In genomic region chr11:120239713-120240640, GRCh38 we compare ENCODE assay signal across 10 cellular contexts. TPM values are rescaled to one million over a fixed set of nuclear protein-coding genes. Genes with fewer than 3 reads are reported as not detected.
DNase-seq lines count a peak whose midpoint lies in the region; ATAC-seq, FAIRE-seq and TF ChIP-seq lines count a peak whose summit lies in the region.
"Had no signal": no experiment of that assay in that cellular context is flagged by ENCODE, and none has a peak within 500 bp of the region (broad histone marks: within the 10 kb centered on the region; RNA-seq: fewer than 3 reads in every experiment).

Gene POU2F3, plus strand, starts transcription at chr11:120240140. Its CDS starts 204 bp downstream, at chr11:120240344.

- H3K27ac ChIP-seq in A549 (no peak within 1 kb of the TSS), K562 (ENCODE audit: extremely low read depth, low read depth, low read length) (no peak within 1 kb of the TSS), caudate nucleus (ENCODE audit: low read depth, low read length) (no peak within 1 kb of the TSS)

- WGBS in A549 (ENCODE audit: missing lambda C conversion rate), result 22% methylated on average over 20 of the region's 66 CpGs
- WGBS in K562 (ENCODE audit: insufficient coverage, low coverage, missing lambda C conversion rate), result 30% methylated on average over 28 of the region's 66 CpGs

- CTCF ChIA-PET in A549 (lab: Yijun Ruan, JAX), result interaction anchor here (19.9 kb wide), 1 partner anchor 63 kb away, joined by 407 read pairs; no protein-coding TSS in a partner anchor
- CTCF ChIA-PET in K562 (lab: Yijun Ruan, JAX; ENCODE audit: low intra/inter-chr PET ratio), result interaction anchor here (0.6 to 1.1 kb wide), 2 partner anchors 62 to 1042 kb away, joined by 4 read pairs; no protein-coding TSS in a partner anchor

- H3K4me2 ChIP-seq in A549 (peak within 1 kb of the TSS; percentile 23; the same call in 1 of the 3 replicates), K562 (ENCODE audit: insufficient read depth, low read length) (no peak within 1 kb of the TSS)

- H4K20me1 ChIP-seq in K562 (replicated peaks; ENCODE audit: control insufficient read depth, insufficient read depth, low read length), result peaks cover 18% of the 10 kb centered on the region

- DNase-seq in A549 (ENCODE audit: low read depth in 1 of 2, low spot score in 1 of 2) (no peak), K562 (ENCODE audit: extremely low read depth in 1 of 4, low spot score in 3 of 4) (peak; percentile 21 to 62 (median 49)), left kidney (ENCODE audit: low read depth, low spot score) (peak; percentile 63), caudate nucleus (lab: John Stamatoyannopoulos, UW) (no peak), glomerular visceral epithelial cell (ENCODE audit: extremely low spot score) (no peak)
- no peak for DNase-seq in activated CD4-positive, alpha-beta T cell treated with anti-CD3 and anti-CD28 coated beads for 1 hour
- DNase-seq: NCI-H226 had no signal

- peaks cover 2% of the 10 kb centered on the region for H3K9me1 ChIP-seq in K562 (ENCODE audit: control insufficient read depth, insufficient read depth, low read length)

- H2AFZ ChIP-seq in K562 (ENCODE audit: low read depth, low read length), result no peak within 1 kb of the TSS

- H3K9ac ChIP-seq in K562 (ENCODE audit: insufficient read depth in 1 of 2, low read depth in 2 of 2, low read length in 2 of 2), result no peak within 1 kb of the TSS

- in situ Hi-C loops in K562 (cut with MboI), result loop anchor here (5.0 kb wide), 1 partner anchor 67 kb away; no protein-coding TSS in a partner anchor

- ATAC-seq in A549, result no peak
- peak; percentile 56; the same call in 2 of the 3 replicates for ATAC-seq in K562
- ATAC-seq in GM19397 (IDR thresholded peaks at IDR 0.05; ENCODE audit: unreplicated experiment), result no peak
- ATAC-seq: naive thymus-derived CD8-positive, alpha-beta T cell had no signal

- FAIRE-seq in A549 (lab: Jason Lieb, UNC) (no peak), K562 (lab: Jason Lieb, UNC) (no peak)

- intact Hi-C loops in K562 (cut with micrococcal nuclease), result no loop called here

- TF ChIP-seq CTCF in A549 (IDR thresholded peaks at IDR 0.05) (no peak), GM12875 (IDR thresholded peaks at IDR 0.05; ENCODE audit: borderline replicate concordance, insufficient read depth, low read depth, low read length) (peak; percentile 16; the same call in 1 of the 2 replicates), K562 (IDR thresholded peaks at IDR 0.05 in 2 of 3, conservative IDR thresholded peaks at IDR 0.05 in 1 of 3; ENCODE audit: insufficient read depth in 2 of 3, low read depth in 1 of 3, low read length in 3 of 3) (peak; percentile 30 to 63 (median 42); a peak in 4 of 6 replicates)

- no TSS peak for BruUV-seq in K562 (replicated peaks; lab: Mats Ljungman, UMichigan)

- H3K4me1 ChIP-seq in A549 (no peaks in the 10 kb centered on the region), K562 (replicated peaks in 1 of 2; ENCODE audit: control insufficient read depth in 2 of 2, insufficient read depth in 2 of 2, low read length in 2 of 2) (0 out of 5 replicates have a peak, but pooled peaks cover 0 to 3% of the 10 kb centered on the region in 2 experiments)

- no peaks in the 10 kb centered on the region for H3K79me2 ChIP-seq in K562 (ENCODE audit: control insufficient read depth, insufficient read depth, low read length)

- POLR2A ChIA-PET in A549 (lab: Yijun Ruan, JAX), result no interaction called here
- POLR2A ChIA-PET in K562 (lab: Yijun Ruan, JAX), result interaction anchor here (0.8 kb wide), 2 partner anchors 32 to 69 kb away, joined by 3 to 4 read pairs; no protein-coding TSS in a partner anchor

- TF ChIP-seq POLR2A in A549 (IDR thresholded peaks at IDR 0.05; ENCODE audit: low read length) (no peak), K562 (conservative IDR thresholded peaks at IDR 0.05) (no peak)

- TF ChIP-seq EP300 in A549 (IDR thresholded peaks at IDR 0.05), result no peak
- no peak for TF ChIP-seq EP300 in K562 (IDR thresholded peaks at IDR 0.05; ENCODE audit: low read length)

- TF ChIP-seq RAD21 in A549 (conservative IDR thresholded peaks at IDR 0.05 in 1 of 2, IDR thresholded peaks at IDR 0.05 in 1 of 2) (no peak), K562 (CRISPR knock-in tag; conservative IDR thresholded peaks at IDR 0.05 in 1 of 2, IDR thresholded peaks at IDR 0.05 in 1 of 2) (peak in 1 of 2 experiments; percentile 34; a peak in 1 of 4 replicates)

- H3K4me3 ChIP-seq in A549 (no peak within 1 kb of the TSS), GM12875 (ENCODE audit: low read depth, low read length) (no peak within 1 kb of the TSS), K562 (no peak within 1 kb of the TSS)

- peaks cover 21 to 54% of the 10 kb centered on the region in 2 experiments; a peak in 3 of 5 replicates for H3K27me3 ChIP-seq in K562 (ENCODE audit: control insufficient read depth in 2 of 2, insufficient read depth in 2 of 2, low read length in 2 of 2)

- H3K36me3 ChIP-seq in K562 (ENCODE audit: control insufficient read depth, insufficient read depth, low read length), result no peaks in the 10 kb centered on the region

- H3K9me3 ChIP-seq in A549 (no peaks in the 10 kb centered on the region), K562 (replicated peaks; ENCODE audit: control insufficient read depth, insufficient read depth, low read depth, low read length) (no peaks in the 10 kb centered on the region)

TF ChIP-seq in A549, 52 proteins besides CTCF, POLR2A, EP300 and RAD21 (continues in another document):
- TF ChIP-seq JUN (IDR thresholded peaks at IDR 0.05), result no peak
- no peak for TF ChIP-seq BCL3 (IDR thresholded peaks at IDR 0.05)
- no peak for TF ChIP-seq NR3C1 (IDR thresholded peaks at IDR 0.05)
- no peak for TF ChIP-seq EHF (CRISPR knock-in tag; IDR thresholded peaks at IDR 0.05)
- TF ChIP-seq ESRRA (IDR thresholded peaks at IDR 0.05; ENCODE audit: borderline replicate concordance, low read length), result no peak

TF ChIP-seq in K562, 482 proteins besides CTCF, POLR2A, EP300 and RAD21:
- 0 out of 2 replicates have a peak, but pooled peaks have one; percentile 24 for TF ChIP-seq SMC3 (conservative IDR thresholded peaks at IDR 0.05; ENCODE audit: insufficient read depth, low read depth, low read length)
- TF ChIP-seq GTF2E2 (tag; IDR thresholded peaks at IDR 0.05), result no peak
- 0 out of 2 replicates have a peak, but pooled peaks have one; percentile 5 for TF ChIP-seq EGR1 (conservative IDR thresholded peaks at IDR 0.05)

RNA-seq across cellular contexts. Expression of gene POU2F3, which starts in this region (rescaled TPM):
- polyA plus RNA-seq in A549 (2011; rRNA removed) (not detected in 2 replicates), A549 (2017; fragmentation: RNase III; extraction: RNeasy Plus Mini Kit Qiagen cat#74134 plus additional on column Dnase treatment) (not detected in 3 replicates), K562 (2011; rRNA removed) (not detected in 2 replicates), K562 (2014; fragmentation: Illumina TruSeq; extraction: Trizol) (not detected in 2 replicates), K562 (2014; fragmentation: Nextera tagmentation; extraction: Ambion mirVana) (not detected), K562 (2014; rRNA removed) (not detected in 2 replicates)
- polyA plus RNA-seq in A549 (2012; cell fraction: cytosol; rRNA removed), result not detected in 2 replicates
- not detected in 2 replicates for polyA plus RNA-seq in A549 (2012; cell fraction: nucleus; rRNA removed)
- polyA minus RNA-seq in A549 (2011; rRNA and poly(A)+ RNA removed), result not detected in 2 replicates
- total RNA-seq in K562 (2011; cell fraction: chromatin; rRNA removed; ENCODE audit: low replicate concordance), result not detected in 2 replicates
- not detected in 2 replicates for total RNA-seq in K562 (2011; cell fraction: nucleolus; rRNA removed)
- total RNA-seq in K562 (2011; cell fraction: nucleoplasm; rRNA removed), result not detected in 2 replicates
- total RNA-seq in K562 (2014; rRNA removed) (not detected in 2 replicates), K562 (2014; rRNA removed; fragmentation: Illumina TruSeq; extraction: Trizol) (not detected in 2 replicates), K562 (2015; rRNA removed; fragmentation: Illumina TruSeq; extraction: Trizol) (not detected in 2 replicates), K562 (2021) (not detected in 2 replicates)
- polyA plus RNA-seq in K562 (2011; cell fraction: cytosol; rRNA removed), result not detected in 2 replicates
- not detected in 2 replicates for polyA plus RNA-seq in K562 (2011; cell fraction: nucleus; rRNA removed)
- polyA plus RNA-seq in K562 (2012), result not detected in 2 replicates
- not detected in 2 replicates for polyA minus RNA-seq in K562 (2011; rRNA and poly(A)+ RNA removed)
- polyA minus RNA-seq in K562 (2011; cell fraction: cytosol; rRNA and poly(A)+ RNA removed), result not detected in 2 replicates
- not detected in 2 replicates for polyA minus RNA-seq in K562 (2011; cell fraction: nucleus; rRNA and poly(A)+ RNA removed)
- total RNA-seq: naive thymus-derived CD8-positive, alpha-beta T cell had no signal

Comparison
In these comparisons a context has a peak if more than half of its experiments do, and no peak if none do; other contexts are left out.
1. Peak in DNase-seq and ATAC-seq in K562; RNA of the gene not detected or under 1 TPM.
2. Of the 35 proteins assayed by ChIP-seq in both K562 and A549: peak only in K562: CTCF and SMC3; only in A549: none; in both: none; in neither: 32; mixed calls (peak in some experiments, not most) for 1.